27 cellular contexts compared by ENCODE assay signal in the genomic region with DNA sequence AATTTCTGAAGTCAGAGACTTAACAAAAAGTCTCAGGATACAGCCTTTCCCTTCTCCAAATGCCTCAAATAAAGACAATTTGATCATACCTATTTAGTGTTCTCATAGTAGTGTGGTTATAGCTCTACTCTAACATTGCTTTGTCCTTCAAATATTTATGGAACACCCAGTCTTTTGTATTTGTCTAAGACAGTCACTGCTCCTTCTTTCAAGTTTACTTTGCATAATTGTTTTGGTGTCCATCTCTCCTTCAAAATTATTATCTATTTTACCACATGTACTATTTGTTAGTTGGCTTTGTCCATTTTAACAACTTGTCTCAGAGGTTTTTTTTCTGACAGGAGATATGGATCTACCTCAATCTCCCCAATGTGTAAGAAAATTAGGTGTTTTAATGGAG.
"Had no signal": no experiment of that assay in that cellular context is flagged by ENCODE, and none has a peak within 500 bp of the region (broad histone marks: within the 10 kb centered on the region; RNA-seq: fewer than 3 reads in every experiment).

No MANE protein-coding gene starts in this region.

- H3K4me3 Mint-ChIP-seq: stimulated activated effector memory CD8-positive, alpha-beta T cell treated with anti-CD3 and anti-CD28 coated beads, Interleukin-12 subunit alpha, Interleukin-12 subunit beta, amount 100 ng/mL, for 72 hours; stimulated activated memory B cell treated with anti-CD40 and anti-IgM and Interleukin-4, amounts not matched to agents 10 μg/mL and 1 μg/mL and 100 μg/mL, for 72 hours; stimulated activated naive CD8-positive, alpha-beta T cell treated with anti-CD3 and anti-CD28 coated beads, Interleukin-15, amount 100 ng/mL, for 72 hours; stimulated activated naive CD8-positive, alpha-beta T cell treated with anti-CD3 and anti-CD28 coated beads, Interleukin-15, Interleukin-2, amounts not matched to agents 100 ng/mL and 50 ng/mL, for 24 hours; type B pancreatic cell had no signal

- H3K4me3 ChIP-seq: stomach, suprapubic skin, testis, thoracic aorta, thyroid gland, tibial artery, tibial nerve, transverse colon, upper lobe of left lung, upper lobe of right lung, uterus, vagina had no signal

- H3K9me3 Mint-ChIP-seq: stimulated activated memory B cell treated with anti-CD40 and anti-IgM and Interleukin-4, amounts not matched to agents 10 μg/mL and 1 μg/mL and 100 μg/mL, for 72 hours; stimulated activated naive CD8-positive, alpha-beta T cell treated with anti-CD3 and anti-CD28 coated beads, Interleukin-15, amount 100 ng/mL, for 72 hours; stimulated activated naive CD8-positive, alpha-beta T cell treated with anti-CD3 and anti-CD28 coated beads, Interleukin-15, Interleukin-2, amounts not matched to agents 100 ng/mL and 50 ng/mL, for 24 hours; type B pancreatic cell had no signal

- DNase-seq: stimulated activated CD4-positive, alpha-beta T cell treated with anti-CD3 and anti-CD28 coated beads, Interleukin-2, amount 100 ng/mL, for 48 hours; stimulated activated CD4-positive, alpha-beta T cell treated with anti-CD3 and anti-CD28 coated beads, Interleukin-4, amount 100 ng/mL, for 1 hour; stimulated activated CD4-positive, alpha-beta T cell treated with anti-CD3 and anti-CD28 coated beads, Interleukin-4, amount 100 ng/mL, for 24 hours; stimulated activated CD4-positive, alpha-beta T cell treated with anti-CD3 and anti-CD28 coated beads, Interleukin-4, amount 100 ng/mL, for 4 hours; stimulated activated CD8-positive, alpha-beta memory T cell treated with anti-CD3 and anti-CD28 coated beads, Interleukin-4, amount 100 ng/mL, for 48 hours; stimulated activated naive CD4-positive, alpha-beta T cell; stimulated activated naive CD4-positive, alpha-beta T cell treated with Interleukin-2 at 50 U/mL for 16 hours; stimulated activated naive CD8-positive, alpha-beta T cell treated with anti-CD3 and anti-CD28 coated beads, Interleukin-15, amount 100 ng/mL, for 72 hours; stimulated activated naive CD8-positive, alpha-beta T cell treated with anti-CD3 and anti-CD28 coated beads, Interleukin-15, Interleukin-2, amounts not matched to agents 100 U/mL and 50 U/mL, for 24 hours; stomach; substantia nigra; testis; thyroid gland; tibial artery; transverse colon; trophoblast cell; upper lobe of left lung; upper lobe of right lung; uterus had no signal

- H3K4me1 Mint-ChIP-seq: stimulated activated effector memory CD8-positive, alpha-beta T cell treated with anti-CD3 and anti-CD28 coated beads, Interleukin-12 subunit alpha, Interleukin-12 subunit beta, amount 100 ng/mL, for 72 hours; stimulated activated memory B cell treated with anti-CD40 and anti-IgM and Interleukin-4, amounts not matched to agents 10 μg/mL and 1 μg/mL and 100 μg/mL, for 72 hours; stimulated activated naive CD8-positive, alpha-beta T cell treated with anti-CD3 and anti-CD28 coated beads, Interleukin-15, amount 100 ng/mL, for 72 hours had no signal

- H3K36me3 Mint-ChIP-seq: stimulated activated effector memory CD8-positive, alpha-beta T cell treated with anti-CD3 and anti-CD28 coated beads, Interleukin-12 subunit alpha, Interleukin-12 subunit beta, amount 100 ng/mL, for 72 hours; stimulated activated memory B cell treated with anti-CD40 and anti-IgM and Interleukin-4, amounts not matched to agents 10 μg/mL and 1 μg/mL and 100 μg/mL, for 72 hours; type B pancreatic cell had no signal

- H3K27me3 Mint-ChIP-seq: stimulated activated memory B cell treated with anti-CD40 and anti-IgM and Interleukin-4, amounts not matched to agents 10 μg/mL and 1 μg/mL and 100 μg/mL, for 72 hours had no signal

- ATAC-seq: stimulated activated effector memory CD8-positive, alpha-beta T cell treated with anti-CD3 and anti-CD28 coated beads, Interleukin-12 subunit alpha, Interleukin-12 subunit beta, amount 100 ng/mL, for 72 hours; stimulated activated memory B cell treated with anti-CD40 and anti-IgM and Interleukin-4, amounts not matched to agents 10 μg/mL and 1 μg/mL and 100 μg/mL, for 72 hours; stimulated activated naive CD8-positive, alpha-beta T cell treated with anti-CD3 and anti-CD28 coated beads, Interleukin-15, amount 100 ng/mL, for 72 hours; stimulated activated naive CD8-positive, alpha-beta T cell treated with anti-CD3 and anti-CD28 coated beads, Interleukin-15, Interleukin-2, amounts not matched to agents 100 U/mL and 50 U/mL, for 24 hours; upper lobe of right lung had no signal

- H3K27ac Mint-ChIP-seq: stimulated activated effector memory CD8-positive, alpha-beta T cell treated with anti-CD3 and anti-CD28 coated beads, Interleukin-12 subunit alpha, Interleukin-12 subunit beta, amount 100 ng/mL, for 72 hours; stimulated activated memory B cell treated with anti-CD40 and anti-IgM and Interleukin-4, amounts not matched to agents 10 μg/mL and 1 μg/mL and 100 μg/mL, for 72 hours; stimulated activated naive CD8-positive, alpha-beta T cell treated with anti-CD3 and anti-CD28 coated beads, Interleukin-15, amount 100 ng/mL, for 72 hours; stimulated activated naive CD8-positive, alpha-beta T cell treated with anti-CD3 and anti-CD28 coated beads, Interleukin-15, Interleukin-2, amounts not matched to agents 100 ng/mL and 50 ng/mL, for 24 hours; type B pancreatic cell had no signal
